Comparison of ENCODE assay signal across 20 cellular contexts in genomic region chr11:24198458-24198857, GRCh38.
"Had no signal": no experiment of that assay in that cellular context is flagged by ENCODE, and none has a peak within 500 bp of the region (broad histone marks: within the 10 kb centered on the region; RNA-seq: fewer than 3 reads in every experiment).

No MANE protein-coding gene starts in this region.

- H3K27me3 Mint-ChIP-seq: activated B cell treated with CpG ODN at 0.5 μM for 24 hours; activated CD4-positive, alpha-beta T cell treated with anti-CD3 and anti-CD28 coated beads, Interleukin-2, amount 10 ng/mL, durations not matched to agents 24 days and 14 days; activated naive CD8-positive, alpha-beta T cell treated with anti-CD3 and anti-CD28 coated beads, Interleukin-2, amount 50 U/mL, for 24 hours; type B pancreatic cell had no signal

- H3K27ac ChIP-seq: foreskin keratinocyte, psoas muscle, sigmoid colon, suprapubic skin had no signal

- H3K27ac Mint-ChIP-seq: activated B cell treated with CpG ODN at 0.5 μM for 24 hours; activated CD4-positive, alpha-beta T cell treated with anti-CD3 and anti-CD28 coated beads, Interleukin-2, amount 10 ng/mL, durations not matched to agents 24 days and 14 days; activated naive CD8-positive, alpha-beta T cell treated with anti-CD3 and anti-CD28 coated beads, Interleukin-2, amount 50 U/mL, for 24 hours; activated T-helper 1 cell treated with anti-CD3 and anti-CD28 coated beads, Interleukin-12 subunit alpha, Interleukin-12 subunit beta, Interleukin-2, Interleukin-4 antibody, amounts not matched to agents 30 ng/mL and 10 ng/mL and 1 ng/mL, durations not matched to agents 14 hours and 24 hours and 36 hours; natural killer cell; type B pancreatic cell had no signal

- H3K4me1 ChIP-seq: foreskin keratinocyte, psoas muscle, sigmoid colon, suprapubic skin had no signal

- H3K4me3 ChIP-seq: psoas muscle, sigmoid colon, suprapubic skin had no signal

- H3K36me3 ChIP-seq: sigmoid colon, suprapubic skin had no signal

- H3K4me1 Mint-ChIP-seq: activated B cell treated with CpG ODN at 0.5 μM for 24 hours; activated CD4-positive, alpha-beta T cell treated with anti-CD3 and anti-CD28 coated beads, Interleukin-2, amount 10 ng/mL, durations not matched to agents 24 days and 14 days; activated naive CD8-positive, alpha-beta T cell treated with anti-CD3 and anti-CD28 coated beads, Interleukin-2, amount 50 U/mL, for 24 hours; natural killer cell had no signal

- H3K4me3 Mint-ChIP-seq: activated B cell treated with CpG ODN at 0.5 μM for 24 hours; activated CD4-positive, alpha-beta T cell treated with anti-CD3 and anti-CD28 coated beads, Interleukin-2, amount 10 ng/mL, durations not matched to agents 24 days and 14 days; activated naive CD8-positive, alpha-beta T cell treated with anti-CD3 and anti-CD28 coated beads, Interleukin-2, amount 50 U/mL, for 24 hours; activated T-helper 1 cell treated with anti-CD3 and anti-CD28 coated beads, Interleukin-12 subunit alpha, Interleukin-12 subunit beta, Interleukin-2, Interleukin-4 antibody, amounts not matched to agents 30 ng/mL and 10 ng/mL and 1 ng/mL, durations not matched to agents 14 hours and 24 hours and 36 hours; natural killer cell; type B pancreatic cell had no signal

- H3K36me3 Mint-ChIP-seq: natural killer cell, type B pancreatic cell had no signal

- H3K9me3 ChIP-seq: psoas muscle, sigmoid colon had no signal

- H3K27me3 ChIP-seq: foreskin keratinocyte, sigmoid colon, suprapubic skin had no signal

- DNase-seq: activated B cell treated with CpG ODN at 0.5 μM for 24 hours; activated CD4-positive, alpha-beta T cell treated with anti-CD3 and anti-CD28 coated beads, Interleukin-2, amount 10 ng/mL, durations not matched to agents 24 days and 14 days; activated naive CD4-positive, alpha-beta T cell treated with Interleukin-2 at 50 U/mL for 16 hours; activated naive CD8-positive, alpha-beta T cell treated with anti-CD3 and anti-CD28 coated beads, Interleukin-2, amount 50 U/mL, for 24 hours; central memory CD4-positive, alpha-beta T cell; cortex of kidney; effector memory CD4-positive, alpha-beta T cell; islet precursor cell; mammary epithelial cell; natural killer cell; psoas muscle; sigmoid colon; stimulated activated CD4-positive, alpha-beta T cell treated with anti-CD3 and anti-CD28 coated beads, Interleukin-2, amount 100 ng/mL, for 48 hours; stimulated activated naive CD8-positive, alpha-beta T cell treated with anti-CD3 and anti-CD28 coated beads, Interleukin-15, Interleukin-2, amounts not matched to agents 100 U/mL and 50 U/mL, for 24 hours; T1000 had no signal

- ATAC-seq: activated naive CD8-positive, alpha-beta T cell treated with anti-CD3 and anti-CD28 coated beads, Interleukin-2, amount 50 U/mL, for 24 hours; foreskin keratinocyte; left lobe of liver; natural killer cell; psoas muscle; stimulated activated naive CD8-positive, alpha-beta T cell treated with anti-CD3 and anti-CD28 coated beads, Interleukin-15, Interleukin-2, amounts not matched to agents 100 U/mL and 50 U/mL, for 24 hours had no signal

- H3K9me3 Mint-ChIP-seq: activated naive CD8-positive, alpha-beta T cell treated with anti-CD3 and anti-CD28 coated beads, Interleukin-2, amount 50 U/mL, for 24 hours; activated T-helper 1 cell treated with anti-CD3 and anti-CD28 coated beads, Interleukin-12 subunit alpha, Interleukin-12 subunit beta, Interleukin-2, Interleukin-4 antibody, amounts not matched to agents 30 ng/mL and 10 ng/mL and 1 ng/mL, durations not matched to agents 14 hours and 24 hours and 36 hours; natural killer cell; type B pancreatic cell had no signal
